8 cellular contexts compared by ENCODE assay signal in genomic region chr1:179002552-179003345, GRCh38. TPM values are rescaled to one million over a fixed set of nuclear protein-coding genes. Genes with fewer than 3 reads are reported as not detected.
DNase-seq lines count a peak whose midpoint lies in the region; TF ChIP-seq lines count a peak whose summit lies in the region.

No MANE protein-coding gene starts in this region.

- H3K27ac ChIP-seq in smooth muscle cell (ENCODE audit: low read depth) = no peak overlapping the region

- H3K27me3 ChIP-seq in smooth muscle cell (ENCODE audit: low read depth) = no peaks in the 10 kb centered on the region

- DNase-seq in GM10266 (ENCODE audit: extremely low spot score) (peak; percentile 55), HCEC 1CT (peak; percentile 47), NCI-H1048 (lab: John Stamatoyannopoulos, UW) (peak; percentile 62), T-helper 9 cell (peak; percentile 54), astrocyte of the hippocampus (ENCODE audit: low read depth, low spot score) (peak; percentile 86), iPS-NIHi11 (ENCODE audit: low spot score) (peak; percentile 84), smooth muscle cell (lab: John Stamatoyannopoulos, UW; ENCODE audit: unreplicated experiment) (peak; percentile 57), HPDE6-E6E7 (ENCODE audit: extremely low spot score) (no peak)

- no peaks in the 10 kb centered on the region for H3F3A ChIP-seq in smooth muscle cell (ENCODE audit: low read depth)

- H3K4me3 ChIP-seq in smooth muscle cell = peak overlapping the region; percentile 33

- H3K9me3 ChIP-seq in smooth muscle cell (replicated peaks; ENCODE audit: low read depth) = no peaks in the 10 kb centered on the region

- no peak overlapping the region for H3K9ac ChIP-seq in smooth muscle cell (ENCODE audit: low read depth)

- no peaks in the 10 kb centered on the region for H3K4me1 ChIP-seq in smooth muscle cell (ENCODE audit: low read depth)

- H4K20me1 ChIP-seq in smooth muscle cell (ENCODE audit: low read depth) = no peaks in the 10 kb centered on the region

- peak overlapping the region; percentile 90 for H2AFZ ChIP-seq in smooth muscle cell (ENCODE audit: low read depth)

- WGBS in smooth muscle cell (ENCODE audit: low lambda C conversion rate) = 24% methylated on average over 20 of the region's 20 CpGs

- no peaks in the 10 kb centered on the region for H3K36me3 ChIP-seq in smooth muscle cell (ENCODE audit: low read depth)

- H3K79me2 ChIP-seq in smooth muscle cell (ENCODE audit: low read depth) = no peaks in the 10 kb centered on the region

- TF ChIP-seq CTCF in GM10266 (IDR thresholded peaks at IDR 0.05; ENCODE audit: control insufficient read depth, insufficient read depth, low read depth, missing control alignments) (peak; percentile 89), smooth muscle cell (IDR thresholded peaks at IDR 0.05; ENCODE audit: borderline replicate concordance, insufficient read depth, poor library complexity, severe bottlenecking) (peak; percentile 93)

- H3K4me2 ChIP-seq in smooth muscle cell = peak overlapping the region; percentile 82

RNA-seq across cellular contexts. Expression of gene FAM20B, which starts 22.9 kb away (rescaled TPM):
- total RNA-seq in smooth muscle cell = 21.1 and 32.7 TPM in 2 replicates
- polyA plus RNA-seq in smooth muscle cell = 7.8 and 8.2 TPM in 2 replicates
